Comparison of ENCODE assay signal across 8 cellular contexts in the genomic region with DNA sequence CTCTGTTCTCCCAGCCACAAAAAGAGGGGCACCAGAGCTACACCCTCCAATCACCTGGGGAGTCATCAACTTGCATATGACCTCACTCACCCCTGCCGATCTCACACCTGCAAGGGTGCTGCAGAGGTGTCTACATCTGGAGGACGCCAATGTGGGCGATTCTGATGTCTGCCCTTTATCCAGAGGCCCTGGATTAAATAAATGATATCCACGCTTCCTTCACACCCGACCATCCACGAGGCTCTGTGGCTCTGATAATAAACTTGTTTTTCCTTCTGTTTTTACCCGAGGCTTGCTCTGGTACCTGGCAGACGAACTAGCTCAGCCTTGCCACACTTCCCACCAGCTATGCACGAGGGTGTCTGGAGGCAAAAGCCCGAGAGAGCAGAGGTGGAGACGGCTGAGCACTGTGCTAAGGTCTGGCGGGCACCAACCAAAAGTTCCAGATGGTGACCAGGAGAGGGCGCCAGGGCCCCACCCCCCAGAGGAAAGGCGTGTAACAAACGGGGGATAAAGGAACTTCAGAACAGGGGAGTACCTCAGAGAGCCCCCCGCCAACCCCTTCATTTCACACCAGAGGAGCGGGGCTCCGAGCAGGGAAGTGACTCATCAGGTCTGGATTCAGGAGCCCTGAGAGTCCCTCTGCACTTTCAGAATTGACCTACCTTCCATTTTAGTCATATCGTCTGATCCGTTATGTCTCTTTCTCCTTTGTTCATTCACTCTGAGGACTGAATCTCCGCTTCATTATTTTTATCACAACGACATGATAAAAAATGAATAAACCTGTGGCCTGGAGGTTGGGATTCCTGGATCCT. TPM values are rescaled to one million over a fixed set of nuclear protein-coding genes. Genes with fewer than 3 reads are reported as not detected.
DNase-seq lines count a peak whose midpoint lies in the region; ATAC-seq and TF ChIP-seq lines count a peak whose summit lies in the region.

No MANE protein-coding gene starts in this region.

- peaks cover 2% of the 10 kb centered on the region for H3K4me1 Mint-ChIP-seq in activated CD8-positive, alpha-beta T cell treated with anti-CD3 and anti-CD28 coated beads, Interleukin-2, amount 10 ng/mL, durations not matched to agents 7 days and 5 days (ENCODE audit: low read depth)
- peaks cover 17% of the 10 kb centered on the region for H3K4me1 Mint-ChIP-seq in nephron progenitor cell

- ATAC-seq in HG02763 (IDR thresholded peaks at IDR 0.05; ENCODE audit: unreplicated experiment), result peak; percentile 56
- peak; percentile 87 for ATAC-seq in activated CD8-positive, alpha-beta T cell treated with anti-CD3 and anti-CD28 coated beads, Interleukin-2, amount 10 ng/mL, durations not matched to agents 7 days and 5 days
- peak; percentile 67 for ATAC-seq in esophagus mucosa

- CTCF ChIA-PET in activated CD8-positive, alpha-beta T cell treated with anti-CD3 and anti-CD28 coated beads, Interleukin-2, amount 10 ng/mL, durations not matched to agents 7 days and 5 days (lab: Charles Lee), result interaction anchor here (0.7 to 5.6 kb wide), 10 partner anchors 11 to 75 kb away, joined by 3 to 42 read pairs (median 5); no protein-coding TSS in a partner anchor

- TF ChIP-seq CTCF in nephron progenitor cell (IDR thresholded peaks at IDR 0.05), result peak; percentile 86

- POLR2A ChIA-PET in activated CD8-positive, alpha-beta T cell treated with anti-CD3 and anti-CD28 coated beads, Interleukin-2, amount 10 ng/mL, durations not matched to agents 7 days and 5 days (lab: Charles Lee), result interaction anchor here (0.9 kb wide), 1 partner anchor 66 kb away, joined by 3 read pairs; no protein-coding TSS in a partner anchor

- H3K27me3 Mint-ChIP-seq in activated CD8-positive, alpha-beta T cell treated with anti-CD3 and anti-CD28 coated beads, Interleukin-2, amount 10 ng/mL, durations not matched to agents 7 days and 5 days (ENCODE audit: low read depth), result peaks cover 4% of the 10 kb centered on the region
- peaks cover 38% of the 10 kb centered on the region for H3K27me3 Mint-ChIP-seq in nephron progenitor cell (ENCODE audit: low read depth, poor library complexity)

- DNase-seq in NCI-H345 (lab: John Stamatoyannopoulos, UW) (peak; percentile 43), NCI-H345 treated with DMSO at 0.1 percent for 48 hours (lab: John Stamatoyannopoulos, UW; ENCODE audit: unreplicated experiment) (no peak), NCI-H526 treated with DMSO at 0.1 percent for 48 hours (lab: John Stamatoyannopoulos, UW) (peak; percentile 42), nephron progenitor cell (peak; percentile 63), A172 (ENCODE audit: low spot score) (no peak)
- DNase-seq in activated CD8-positive, alpha-beta T cell treated with anti-CD3 and anti-CD28 coated beads, Interleukin-2, amount 10 ng/mL, durations not matched to agents 7 days and 5 days, result peak; percentile 65

- no peaks in the 10 kb centered on the region for H3K9me3 Mint-ChIP-seq in activated CD8-positive, alpha-beta T cell treated with anti-CD3 and anti-CD28 coated beads, Interleukin-2, amount 10 ng/mL, durations not matched to agents 7 days and 5 days (ENCODE audit: insufficient read depth)
- H3K9me3 Mint-ChIP-seq in nephron progenitor cell, result no peaks in the 10 kb centered on the region

- no peaks in the 10 kb centered on the region for H3K36me3 Mint-ChIP-seq in activated CD8-positive, alpha-beta T cell treated with anti-CD3 and anti-CD28 coated beads, Interleukin-2, amount 10 ng/mL, durations not matched to agents 7 days and 5 days (ENCODE audit: low read depth)
- H3K36me3 Mint-ChIP-seq in nephron progenitor cell (ENCODE audit: low read depth), result no peaks in the 10 kb centered on the region

- H3K27ac Mint-ChIP-seq in activated CD8-positive, alpha-beta T cell treated with anti-CD3 and anti-CD28 coated beads, Interleukin-2, amount 10 ng/mL, durations not matched to agents 7 days and 5 days, result no peak overlapping the region
- no peak overlapping the region for H3K27ac Mint-ChIP-seq in nephron progenitor cell

- no peak overlapping the region for H3K4me3 Mint-ChIP-seq in activated CD8-positive, alpha-beta T cell treated with anti-CD3 and anti-CD28 coated beads, Interleukin-2, amount 10 ng/mL, durations not matched to agents 7 days and 5 days
- no peak overlapping the region for H3K4me3 Mint-ChIP-seq in nephron progenitor cell

RNA-seq across cellular contexts. Expression of a gene that starts 13.5 kb away (rescaled TPM):
- not detected for total RNA-seq in activated CD8-positive, alpha-beta T cell treated with anti-CD3 and anti-CD28 coated beads, Interleukin-2, amount 10 ng/mL, durations not matched to agents 7 days and 5 days
- total RNA-seq in esophagus mucosa, result 0.24 TPM
- total RNA-seq in A172 (2014; rRNA removed; shearing (Covaris generic)), result 0.05 and 0.10 TPM in 2 replicates

Comparison
In these comparisons a context has a peak if more than half of its experiments do, and no peak if none do; other contexts are left out.
1. DNase-seq: peak in NCI-H345 (single experiment), NCI-H526 treated with DMSO at 0.1 percent for 48 hours (single experiment), activated CD8-positive, alpha-beta T cell treated with anti-CD3 and anti-CD28 coated beads, Interleukin-2, amount 10 ng/mL, durations not matched to agents 7 days and 5 days (single experiment) and nephron progenitor cell (single experiment); none in NCI-H345 treated with DMSO at 0.1 percent for 48 hours (single experiment) and A172 (single experiment).
2. Peak in every context shown above with its lines, with median percentiles within 50 percentile points of each other: ATAC-seq.